ENCODE assay signal across 8 cellular contexts in the genomic region with DNA sequence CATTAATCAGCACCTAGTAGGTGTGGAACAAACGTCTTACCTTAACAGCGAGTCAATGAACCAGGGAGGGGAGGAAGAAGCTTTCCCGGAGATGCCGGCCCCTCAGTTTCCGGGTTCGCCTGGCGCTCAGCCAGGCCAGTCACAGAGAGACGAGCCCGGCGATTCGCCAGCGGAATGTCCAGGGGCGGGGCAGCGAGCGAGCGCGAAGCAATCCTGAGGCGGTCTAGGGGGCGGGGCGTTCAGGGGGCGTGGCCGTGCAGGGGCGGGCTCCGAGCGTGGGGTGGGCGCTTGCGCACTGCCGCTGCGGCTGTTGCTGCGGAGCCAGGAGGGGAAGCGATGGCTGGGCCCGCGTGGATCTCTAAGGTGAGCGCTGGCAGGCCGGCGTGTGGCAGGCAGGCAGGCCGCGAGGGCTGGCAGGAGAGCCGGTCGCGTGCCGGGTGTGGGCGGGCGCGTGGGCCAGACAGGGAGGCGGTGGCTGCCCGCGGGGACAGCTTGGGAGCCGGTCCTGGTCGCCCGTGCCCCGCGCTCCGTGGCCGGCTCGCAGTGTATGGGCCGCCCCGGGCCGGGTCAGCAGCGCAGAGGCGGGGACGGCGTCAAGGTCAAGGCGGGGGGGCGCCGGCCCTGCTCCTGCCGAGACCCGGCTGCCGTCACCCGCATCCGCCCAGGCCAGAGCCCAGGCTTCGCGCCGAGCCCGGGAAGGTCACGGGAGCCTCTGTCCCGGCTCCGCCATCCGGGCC. TPM values are rescaled to one million over a fixed set of nuclear protein-coding genes. Genes with fewer than 3 reads are reported as not detected.
A peak's percentile ranks its signal among the peaks of the same experiment; 100 is the strongest.
DNase-seq lines count a peak whose midpoint lies in the region; ATAC-seq, FAIRE-seq and TF ChIP-seq lines count a peak whose summit lies in the region.

A gene (plus strand): TSS at position 295 of the 737 bp plus-strand sequence. CDS start 42 bp downstream, at position 337.

- H3K9me3 Mint-ChIP-seq in activated CD8-positive, alpha-beta memory T cell treated with anti-CD3 and anti-CD28 coated beads, Interleukin-2, amount 10 ng/mL, durations not matched to agents 7 days and 5 days (ENCODE audit: low read depth), result no peaks in the 10 kb centered on the region

- peak; percentile 71 for ATAC-seq in GM21390 (IDR thresholded peaks at IDR 0.05; ENCODE audit: unreplicated experiment)
- ATAC-seq in activated CD8-positive, alpha-beta memory T cell treated with anti-CD3 and anti-CD28 coated beads, Interleukin-2, amount 10 ng/mL, durations not matched to agents 7 days and 5 days, result peak; percentile 95

- peak within 1 kb of the TSS; percentile 91 for H3K4me3 Mint-ChIP-seq in activated CD8-positive, alpha-beta memory T cell treated with anti-CD3 and anti-CD28 coated beads, Interleukin-2, amount 10 ng/mL, durations not matched to agents 7 days and 5 days

- no peak for TF ChIP-seq EP300 in H1 (IDR thresholded peaks at IDR 0.05; ENCODE audit: borderline replicate concordance in 1 of 2, low read depth in 2 of 2, low read length in 2 of 2)

- no peak within 1 kb of the TSS for H3K18ac ChIP-seq in H1 (ENCODE audit: extremely low read depth, low read length)
- H3K18ac ChIP-seq in mesendoderm (ENCODE audit: low read length), result no peak within 1 kb of the TSS

- peak; percentile 90 for DNase-seq in Caki2 (ENCODE audit: low read depth)
- DNase-seq in NT2/D1 (ENCODE audit: low read depth, low spot score), result peak; percentile 90
- peak; percentile 100 for DNase-seq in activated CD8-positive, alpha-beta memory T cell treated with anti-CD3 and anti-CD28 coated beads, Interleukin-2, amount 10 ng/mL, durations not matched to agents 7 days and 5 days
- peak; percentile 84 to 100 for DNase-seq in H1 (ENCODE audit: low read depth in 1 of 2, low spot score in 2 of 2)
- DNase-seq in mesendoderm, result peak; percentile 96
- DNase-seq in stimulated activated CD8-positive, alpha-beta memory T cell treated with anti-CD3 and anti-CD28 coated beads, Interleukin-12 subunit alpha, Interleukin-12 subunit beta, amount 100 ng/mL, for 4 hours (ENCODE audit: low read depth), result peak; percentile 100

- H2AFZ ChIP-seq in H1 (ENCODE audit: low read length), result peak within 1 kb of the TSS; percentile 43; the same call in 1 of the 2 replicates

- no peak within 1 kb of the TSS for H3K23ac ChIP-seq in H1 (ENCODE audit: insufficient read length)
- H3K23ac ChIP-seq in mesendoderm (ENCODE audit: low read length), result no peak within 1 kb of the TSS

- H4K5ac ChIP-seq in H1 (ENCODE audit: insufficient read length, low read depth, low read length) (no peak within 1 kb of the TSS), mesendoderm (ENCODE audit: low read length) (no peak within 1 kb of the TSS)

- peaks cover 0 to 5% of the 10 kb centered on the region in 2 experiments for H4K20me1 ChIP-seq in H1 (replicated peaks in 1 of 2; ENCODE audit: control insufficient read depth in 1 of 2, insufficient read depth in 2 of 2, low read length in 2 of 2)

- H3K4me1 Mint-ChIP-seq in activated CD8-positive, alpha-beta memory T cell treated with anti-CD3 and anti-CD28 coated beads, Interleukin-2, amount 10 ng/mL, durations not matched to agents 7 days and 5 days, result peaks cover 45% of the 10 kb centered on the region

- H3K79me2 ChIP-seq in H1 (ENCODE audit: control insufficient read depth in 1 of 2, insufficient read depth in 2 of 2, low read length in 2 of 2) (no peaks in the 10 kb centered on the region), mesendoderm (ENCODE audit: control insufficient read depth, insufficient read depth, low read length) (no peaks in the 10 kb centered on the region)

- no peak within 1 kb of the TSS for H2BK12ac ChIP-seq in H1 (ENCODE audit: low read depth, low read length)

- peaks cover 10% of the 10 kb centered on the region for H3K23me2 ChIP-seq in H1 (ENCODE audit: low read depth, low read length)

- H2BK5ac ChIP-seq in H1 (ENCODE audit: low read depth, low read length) (no peak within 1 kb of the TSS), mesendoderm (ENCODE audit: low read length) (no peak within 1 kb of the TSS)

- POLR2A ChIA-PET in H1 (lab: Charles Lee; ENCODE audit: partially characterized antibody), result interaction anchor here (0.6 to 2.0 kb wide), 3 partner anchors 9 to 102 kb away, joined by 3 to 5 read pairs (median 3); no protein-coding TSS in a partner anchor

- 0 out of 2 replicates have a peak, but pooled peaks cover 7% of the 10 kb centered on the region for H3K27me3 ChIP-seq in HUES48 (ENCODE audit: control insufficient read depth, insufficient read depth, low read length)
- peaks cover 24% of the 10 kb centered on the region for H3K27me3 ChIP-seq in NT2/D1 (ENCODE audit: insufficient read depth, insufficient read length)
- no peaks in the 10 kb centered on the region; a peak in 1 of 7 replicates for H3K27me3 ChIP-seq in H1 (replicated peaks in 1 of 4; ENCODE audit: control insufficient read depth in 3 of 4, extremely low read depth in 1 of 4, insufficient read depth in 3 of 4, low read length in 3 of 4)
- H3K27me3 ChIP-seq in mesendoderm (ENCODE audit: insufficient read depth, low read length, poor library complexity), result no peaks in the 10 kb centered on the region

- TF ChIP-seq RAD21 in H1 (IDR thresholded peaks at IDR 0.05 in 1 of 2, conservative IDR thresholded peaks at IDR 0.05 in 1 of 2; ENCODE audit: low read depth in 2 of 2, low read length in 2 of 2), result no peak

- no peaks in the 10 kb centered on the region for H3K79me1 ChIP-seq in H1 (ENCODE audit: low read depth, low read length)
- no peaks in the 10 kb centered on the region for H3K79me1 ChIP-seq in mesendoderm (ENCODE audit: low read length)

- peak within 1 kb of the TSS; percentile 83 to 89 for H3K4me2 ChIP-seq in H1 (ENCODE audit: insufficient read depth in 1 of 2, low read depth in 2 of 2, low read length in 2 of 2)
- H3K4me2 ChIP-seq in mesendoderm (ENCODE audit: low read length), result peak within 1 kb of the TSS; percentile 84

- H2BK20ac ChIP-seq in H1 (ENCODE audit: low read length), result no peak within 1 kb of the TSS

- H3K27me3 Mint-ChIP-seq in activated CD8-positive, alpha-beta memory T cell treated with anti-CD3 and anti-CD28 coated beads, Interleukin-2, amount 10 ng/mL, durations not matched to agents 7 days and 5 days, result no peaks in the 10 kb centered on the region

- in situ Hi-C loops in Caki2 (cut with HindIII; ENCODE audit: low pct_unique_long_range_greater_than_20kb, low sequenced_read_pairs), result no loop called here

- no peak within 1 kb of the TSS for H2BK15ac ChIP-seq in H1 (ENCODE audit: low read length)
- no peak within 1 kb of the TSS for H2BK15ac ChIP-seq in mesendoderm (replicated peaks; ENCODE audit: low read depth)

- H4K8ac ChIP-seq in H1 (ENCODE audit: extremely low read depth, insufficient read depth, low read length) (peak within 1 kb of the TSS; percentile 78; the same call in 1 of the 2 replicates), mesendoderm (ENCODE audit: low read depth, low read length) (no peak within 1 kb of the TSS)

- H3K4me1 ChIP-seq in HUES48 (ENCODE audit: control insufficient read depth, insufficient read depth, low read length) (peaks cover 7% of the 10 kb centered on the region; the same call in 1 of the 2 replicates), NT2/D1 (ENCODE audit: insufficient read depth, insufficient read length) (no peaks in the 10 kb centered on the region), H1 (replicated peaks in 1 of 4; ENCODE audit: control insufficient read depth in 3 of 4, insufficient read depth in 4 of 4, low read length in 3 of 4) (peaks cover 0 to 4% (median 0%) of the 10 kb centered on the region in 4 experiments; a peak in 2 of 7 replicates), mesendoderm (ENCODE audit: control insufficient read depth, low read depth, low read length) (no peaks in the 10 kb centered on the region)

- WGBS in H1 (ENCODE audit: extremely low coverage in 1 of 2, insufficient coverage in 1 of 2, insufficient read length in 1 of 2, insufficient replicate concordance in 2 of 2, low coverage in 1 of 2, low lambda C conversion rate in 2 of 2, missing lambda C conversion rate in 1 of 2), 2 experiments, result 3% methylated on average over 47 of the region's 79 CpGs; no CpG with 5 or more reads in 1 of the 2 experiments
- no CpG with 5 or more reads among the region's 79 CpGs for WGBS in mesendoderm (ENCODE audit: extremely low coverage, insufficient coverage, low lambda C conversion rate)

- TF ChIP-seq POLR2A in H1 (IDR thresholded peaks at IDR 0.05; ENCODE audit: control extremely low read depth in 1 of 2, low read depth in 2 of 2, low read length in 2 of 2), result peak; percentile 17 to 76

- H2BK120ac ChIP-seq in H1 (replicated peaks; ENCODE audit: low read depth, low read length), result no peak within 1 kb of the TSS
- no peak within 1 kb of the TSS for H2BK120ac ChIP-seq in mesendoderm (ENCODE audit: low read depth, low read length)

- no peak within 1 kb of the TSS for H3K14ac ChIP-seq in H1 (ENCODE audit: insufficient read length)

- H3K36me3 ChIP-seq in HUES48 (ENCODE audit: control insufficient read depth, insufficient read depth, low read length) (no peaks in the 10 kb centered on the region), NT2/D1 (ENCODE audit: insufficient read depth, insufficient read length, low read length) (peaks cover 7% of the 10 kb centered on the region), H1 (ENCODE audit: control insufficient read depth in 2 of 4, insufficient read depth in 4 of 4, low read length in 3 of 4) (no peaks in the 10 kb centered on the region), mesendoderm (ENCODE audit: control insufficient read depth, insufficient read depth, low read length) (no peaks in the 10 kb centered on the region)

- peak within 1 kb of the TSS; percentile 14 for H3K27ac ChIP-seq in HUES48 (ENCODE audit: low read depth, low read length)
- H3K27ac ChIP-seq in H1 (ENCODE audit: low read depth, low read length), result no peak within 1 kb of the TSS
- H3K27ac ChIP-seq in mesendoderm (ENCODE audit: low read depth, low read length), result no peak within 1 kb of the TSS

- H3K27ac Mint-ChIP-seq in activated CD8-positive, alpha-beta memory T cell treated with anti-CD3 and anti-CD28 coated beads, Interleukin-2, amount 10 ng/mL, durations not matched to agents 7 days and 5 days, result peak within 1 kb of the TSS; percentile 90

- H3K4me3 ChIP-seq in HUES48 (ENCODE audit: low read depth, low read length) (peak within 1 kb of the TSS; percentile 74), NT2/D1 (ENCODE audit: insufficient read length, low read depth) (peak within 1 kb of the TSS; percentile 73), H1 (ENCODE audit: extremely low read depth in 1 of 4, insufficient read depth in 2 of 4, low read depth in 3 of 4, low read length in 4 of 4) (peak within 1 kb of the TSS; percentile 47 to 79 (median 61)), mesendoderm (ENCODE audit: low read length) (peak within 1 kb of the TSS; percentile 56)

- H3K56ac ChIP-seq in H1 (replicated peaks; ENCODE audit: insufficient read length, low read depth, low read length) (no peak within 1 kb of the TSS), mesendoderm (ENCODE audit: low read length) (peak within 1 kb of the TSS; percentile 95)

- no peak within 1 kb of the TSS for H2AK5ac ChIP-seq in H1 (ENCODE audit: low read depth, low read length)
- no peak within 1 kb of the TSS for H2AK5ac ChIP-seq in mesendoderm (ENCODE audit: low read length)

- peaks cover 17% of the 10 kb centered on the region for H3K36me3 Mint-ChIP-seq in activated CD8-positive, alpha-beta memory T cell treated with anti-CD3 and anti-CD28 coated beads, Interleukin-2, amount 10 ng/mL, durations not matched to agents 7 days and 5 days

- no peak within 1 kb of the TSS for H3K4ac ChIP-seq in H1 (replicated peaks; ENCODE audit: insufficient read length, low read depth, low read length)
- no peak within 1 kb of the TSS for H3K4ac ChIP-seq in mesendoderm (ENCODE audit: low read depth, low read length)

- CTCF ChIA-PET in activated CD8-positive, alpha-beta memory T cell treated with anti-CD3 and anti-CD28 coated beads, Interleukin-2, amount 10 ng/mL, durations not matched to agents 7 days and 5 days (lab: Charles Lee), result interaction anchor here (0.6 to 3.7 kb wide), 9 partner anchors 10 to 289 kb away, joined by 3 to 21 read pairs (median 5); a partner anchor contains a TSS
- CTCF ChIA-PET in H1 (lab: Charles Lee; ENCODE audit: partially characterized antibody), result interaction anchor here (0.6 to 2.1 kb wide), 11 partner anchors 10 to 91 kb away, joined by 3 to 11 read pairs (median 4); no protein-coding TSS in a partner anchor

- H4K91ac ChIP-seq in H1 (replicated peaks; ENCODE audit: insufficient read length, low read length), result no peak within 1 kb of the TSS

- FAIRE-seq in H1 (lab: Jason Lieb, UNC), result no peak

- H3K9ac ChIP-seq in HUES48 (ENCODE audit: low read depth, low read length) (peak within 1 kb of the TSS; percentile 44; the same call in 1 of the 2 replicates), NT2/D1 (ENCODE audit: insufficient read length, low read depth) (peak within 1 kb of the TSS; percentile 90), H1 (replicated peaks in 1 of 4; ENCODE audit: extremely low read depth in 1 of 4, low read depth in 3 of 4, low read length in 3 of 4) (peak within 1 kb of the TSS; percentile 9 to 57 (median 21); a peak in 5 of 7 replicates), mesendoderm (ENCODE audit: low read length) (peak within 1 kb of the TSS; percentile 80)

- H3K9me3 ChIP-seq in HUES48 (ENCODE audit: control insufficient read depth, insufficient read depth, low read length), result no peaks in the 10 kb centered on the region
- no peaks in the 10 kb centered on the region for H3K9me3 ChIP-seq in NT2/D1 (ENCODE audit: insufficient read depth, low read length)
- no peaks in the 10 kb centered on the region for H3K9me3 ChIP-seq in H1 (ENCODE audit: insufficient read depth in 2 of 2, low read depth in 1 of 2, low read length in 1 of 2)

- TF ChIP-seq CTCF in H1 (IDR thresholded peaks at IDR 0.05; ENCODE audit: control extremely low read depth in 1 of 3, insufficient read depth in 1 of 3, low read depth in 1 of 3, low read length in 3 of 3), result no peak

RNA-seq across cellular contexts. Expression of the gene that starts here (rescaled TPM):
- 19.6 and 43.8 TPM in 2 replicates for total RNA-seq in Caki2 (2014; rRNA removed; shearing (Covaris generic); ENCODE audit: low replicate concordance)
- 100 to 1,000 TPM in 1 of 2 experiments, 10 to 100 TPM in 1; 97.9 to 105 TPM for total RNA-seq in activated CD8-positive, alpha-beta memory T cell treated with anti-CD3 and anti-CD28 coated beads, Interleukin-2, amount 10 ng/mL, durations not matched to agents 7 days and 5 days
- 36.8 and 41.5 TPM in 2 replicates for total RNA-seq in H1 (2021; fragmentation: NEBNext Ultra II Directional; extraction: Animal tissue kit (Norgen Biotek cat#: 25700))
- 15.1 and 23.4 TPM in 2 replicates for polyA plus RNA-seq in H1 (2011; rRNA removed)
- polyA plus RNA-seq in H1 (2011; cell fraction: cytosol; rRNA removed), result 27.9 TPM
- 8.5 TPM for polyA plus RNA-seq in H1 (2011; cell fraction: nucleus; rRNA removed)
- polyA plus RNA-seq in H1 (2012, experiment 1 of 2), result 23.3 to 41.1 TPM (median 25.3 TPM) in 4 replicates
- polyA plus RNA-seq in H1 (2012, experiment 2 of 2), result 2.6 TPM
- 16.8 TPM for polyA plus RNA-seq in H1 (2013, experiment 1 of 2)
- polyA plus RNA-seq in H1 (2013, experiment 2 of 2), result 15.2 TPM
- 24.8 and 45.7 TPM in 2 replicates for polyA minus RNA-seq in H1 (2011; rRNA and poly(A)+ RNA removed)
- polyA minus RNA-seq in H1 (2011; cell fraction: cytosol; rRNA and poly(A)+ RNA removed), result 24.2 TPM
- 16.6 TPM for polyA minus RNA-seq in H1 (2011; cell fraction: nucleus; rRNA and poly(A)+ RNA removed)
- polyA plus RNA-seq in mesendoderm (2013, experiment 1 of 2), result 18.4 TPM
- 19.8 TPM for polyA plus RNA-seq in mesendoderm (2013, experiment 2 of 2)

Comparison
In these comparisons a context has a peak if more than half of its experiments do, and no peak if none do; other contexts are left out.
1. H3K9ac ChIP-seq: peak in every context shown above with its lines; median percentile 90 in NT2/D1; 80 in mesendoderm; 44 in HUES48; 21 in H1.